2 cellular contexts compared by ENCODE assay signal in the genomic region with DNA sequence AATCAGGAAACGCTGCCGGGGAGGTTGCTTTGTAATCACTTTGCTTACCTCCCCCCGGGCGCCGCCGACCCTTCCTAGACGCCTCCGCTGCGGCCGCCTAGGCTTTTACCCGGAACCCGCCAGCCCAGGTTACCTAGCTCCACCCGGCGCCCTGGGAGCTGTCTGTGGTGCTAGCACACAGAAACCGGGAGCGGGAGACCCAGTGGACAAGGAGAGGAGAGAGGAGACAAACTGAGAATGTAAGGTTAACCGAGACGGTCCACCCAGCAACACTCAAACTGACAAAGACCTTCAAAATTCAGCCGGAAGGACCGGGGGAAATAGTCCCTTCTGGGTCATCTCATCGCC.
A peak's percentile ranks its signal among the peaks of the same experiment; 100 is the strongest.
TF ChIP-seq lines count a peak whose summit lies in the region.

No MANE protein-coding gene starts in this region.

TF ChIP-seq in GM12878, 131 proteins besides CTCF, POLR2A, EP300 and RAD21 (continued from another document):
- TF ChIP-seq, protein P1, sequence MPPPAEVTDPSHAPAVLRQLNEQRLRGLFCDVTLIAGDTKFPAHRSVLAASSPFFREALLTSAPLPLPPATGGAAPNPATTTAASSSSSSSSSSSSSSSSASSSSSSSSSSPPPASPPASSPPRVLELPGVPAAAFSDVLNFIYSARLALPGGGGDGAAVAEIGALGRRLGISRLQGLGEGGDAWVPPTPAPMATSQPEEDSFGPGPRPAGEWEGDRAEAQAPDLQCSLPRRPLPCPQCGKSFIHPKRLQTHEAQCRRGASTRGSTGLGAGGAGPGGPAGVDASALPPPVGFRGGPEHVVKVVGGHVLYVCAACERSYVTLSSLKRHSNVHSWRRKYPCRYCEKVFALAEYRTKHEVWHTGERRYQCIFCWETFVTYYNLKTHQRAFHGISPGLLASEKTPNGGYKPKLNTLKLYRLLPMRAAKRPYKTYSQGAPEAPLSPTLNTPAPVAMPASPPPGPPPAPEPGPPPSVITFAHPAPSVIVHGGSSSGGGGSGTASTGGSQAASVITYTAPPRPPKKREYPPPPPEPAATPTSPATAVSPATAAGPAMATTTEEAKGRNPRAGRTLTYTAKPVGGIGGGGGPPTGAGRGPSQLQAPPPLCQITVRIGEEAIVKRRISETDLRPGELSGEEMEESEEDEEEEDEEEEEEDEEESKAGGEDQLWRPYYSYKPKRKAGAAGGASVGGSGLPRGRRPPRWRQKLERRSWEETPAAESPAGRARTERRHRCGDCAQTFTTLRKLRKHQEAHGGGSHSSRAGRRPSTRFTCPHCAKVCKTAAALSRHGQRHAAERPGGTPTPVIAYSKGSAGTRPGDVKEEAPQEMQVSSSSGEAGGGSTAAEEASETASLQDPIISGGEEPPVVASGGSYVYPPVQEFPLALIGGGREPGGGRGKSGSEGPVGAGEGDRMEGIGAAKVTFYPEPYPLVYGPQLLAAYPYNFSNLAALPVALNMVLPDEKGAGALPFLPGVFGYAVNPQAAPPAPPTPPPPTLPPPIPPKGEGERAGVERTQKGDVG (CRISPR knock-in tag; IDR thresholded peaks at IDR 0.05) = no peak
- TF ChIP-seq FOXM1 (IDR thresholded peaks at IDR 0.05; ENCODE audit: low read depth, low read length) (no peak), BMI1 (IDR thresholded peaks at IDR 0.05; ENCODE audit: borderline replicate concordance) (no peak), JUNB (IDR thresholded peaks at IDR 0.05) (no peak)
- TF ChIP-seq, protein P2, sequence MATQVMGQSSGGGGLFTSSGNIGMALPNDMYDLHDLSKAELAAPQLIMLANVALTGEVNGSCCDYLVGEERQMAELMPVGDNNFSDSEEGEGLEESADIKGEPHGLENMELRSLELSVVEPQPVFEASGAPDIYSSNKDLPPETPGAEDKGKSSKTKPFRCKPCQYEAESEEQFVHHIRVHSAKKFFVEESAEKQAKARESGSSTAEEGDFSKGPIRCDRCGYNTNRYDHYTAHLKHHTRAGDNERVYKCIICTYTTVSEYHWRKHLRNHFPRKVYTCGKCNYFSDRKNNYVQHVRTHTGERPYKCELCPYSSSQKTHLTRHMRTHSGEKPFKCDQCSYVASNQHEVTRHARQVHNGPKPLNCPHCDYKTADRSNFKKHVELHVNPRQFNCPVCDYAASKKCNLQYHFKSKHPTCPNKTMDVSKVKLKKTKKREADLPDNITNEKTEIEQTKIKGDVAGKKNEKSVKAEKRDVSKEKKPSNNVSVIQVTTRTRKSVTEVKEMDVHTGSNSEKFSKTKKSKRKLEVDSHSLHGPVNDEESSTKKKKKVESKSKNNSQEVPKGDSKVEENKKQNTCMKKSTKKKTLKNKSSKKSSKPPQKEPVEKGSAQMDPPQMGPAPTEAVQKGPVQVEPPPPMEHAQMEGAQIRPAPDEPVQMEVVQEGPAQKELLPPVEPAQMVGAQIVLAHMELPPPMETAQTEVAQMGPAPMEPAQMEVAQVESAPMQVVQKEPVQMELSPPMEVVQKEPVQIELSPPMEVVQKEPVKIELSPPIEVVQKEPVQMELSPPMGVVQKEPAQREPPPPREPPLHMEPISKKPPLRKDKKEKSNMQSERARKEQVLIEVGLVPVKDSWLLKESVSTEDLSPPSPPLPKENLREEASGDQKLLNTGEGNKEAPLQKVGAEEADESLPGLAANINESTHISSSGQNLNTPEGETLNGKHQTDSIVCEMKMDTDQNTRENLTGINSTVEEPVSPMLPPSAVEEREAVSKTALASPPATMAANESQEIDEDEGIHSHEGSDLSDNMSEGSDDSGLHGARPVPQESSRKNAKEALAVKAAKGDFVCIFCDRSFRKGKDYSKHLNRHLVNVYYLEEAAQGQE (IDR thresholded peaks at IDR 0.05; ENCODE audit: low read depth, low read length) = peak; percentile 72; the same call in 1 of the 2 replicates

TF ChIP-seq in liver, 16 proteins besides CTCF, POLR2A, EP300 and RAD21 (continued from another document):
- TF ChIP-seq, protein P2 (IDR thresholded peaks at IDR 0.05) = peak; percentile 94
